Comparison of ENCODE assay signal across 19 cellular contexts in the genomic region with DNA sequence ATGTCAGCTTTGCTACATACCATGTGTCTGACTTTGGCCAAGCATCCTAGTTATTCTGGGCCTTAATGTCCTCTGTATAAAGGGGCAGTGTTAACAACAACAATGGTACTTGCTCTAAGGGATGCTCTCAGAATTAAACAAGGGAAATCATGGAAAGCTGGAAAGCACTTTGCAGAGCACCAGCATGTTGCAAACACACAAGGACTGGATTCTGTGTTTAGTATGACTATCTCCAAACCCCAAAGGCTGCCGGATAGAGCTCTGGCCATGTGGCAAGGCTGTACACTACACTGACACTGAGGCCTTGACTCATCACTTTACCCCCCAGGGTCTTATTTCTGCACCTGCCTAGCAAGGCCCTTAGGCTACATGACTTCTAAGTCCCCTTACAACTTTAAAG.
DNase-seq lines count a peak whose midpoint lies in the region; ATAC-seq and TF ChIP-seq lines count a peak whose summit lies in the region.
"Had no signal": no experiment of that assay in that cellular context is flagged by ENCODE, and none has a peak within 500 bp of the region (broad histone marks: within the 10 kb centered on the region; RNA-seq: fewer than 3 reads in every experiment).

No MANE protein-coding gene starts in this region.

- no peaks in the 10 kb centered on the region for H3K9me3 Mint-ChIP-seq in mesothelial cell of epicardium
- H3K9me3 Mint-ChIP-seq: IgD-negative memory B cell had no signal

- DNase-seq in DMS79 treated with DMSO at 0.1 percent for 48 hours (lab: John Stamatoyannopoulos, UW) (peak; percentile 4), DMS79 (lab: John Stamatoyannopoulos, UW) (no peak), caudate nucleus (lab: John Stamatoyannopoulos, UW) (peak in 27 of 61 donors; percentile 9 to 76 (median 43)), midbrain (lab: John Stamatoyannopoulos, UW) (peak; percentile 82), superior temporal gyrus (ENCODE audit: extremely low spot score) (peak; percentile 93), NCI-H1436 (lab: John Stamatoyannopoulos, UW) (no peak), mesothelial cell of epicardium (ENCODE audit: low spot score in 2 of 2, unreplicated experiment in 2 of 2) (no peak)
- DNase-seq: CD8-positive, alpha-beta memory T cell; GF-D8; HFFc6; Kasumi-1; NCI-H2029; NCI-H82; PC-3 had no signal

- no peak overlapping the region for H3K4me3 Mint-ChIP-seq in mesothelial cell of epicardium
- H3K4me3 Mint-ChIP-seq: CD8-positive, alpha-beta memory T cell; HFFc6; IgD-negative memory B cell had no signal

- no peak for TF ChIP-seq CTCF in mesothelial cell of epicardium (IDR thresholded peaks at IDR 0.05; ENCODE audit: unreplicated experiment)

- no peak for ATAC-seq in HG02623 (IDR thresholded peaks at IDR 0.05; ENCODE audit: unreplicated experiment)
- ATAC-seq: PC-3 had no signal

- H3K4me1 Mint-ChIP-seq in mesothelial cell of epicardium = peaks cover 18% of the 10 kb centered on the region
- H3K4me1 Mint-ChIP-seq: CD8-positive, alpha-beta memory T cell; IgD-negative memory B cell had no signal

- no peak overlapping the region for H3K27ac Mint-ChIP-seq in mesothelial cell of epicardium
- H3K27ac Mint-ChIP-seq: CD8-positive, alpha-beta memory T cell; HFFc6; IgD-negative memory B cell had no signal

- H3K36me3 Mint-ChIP-seq in mesothelial cell of epicardium = no peaks in the 10 kb centered on the region
- H3K36me3 Mint-ChIP-seq: CD8-positive, alpha-beta memory T cell; IgD-negative memory B cell had no signal

- peaks cover 30% of the 10 kb centered on the region for H3K27me3 Mint-ChIP-seq in mesothelial cell of epicardium (ENCODE audit: low read depth)
- H3K27me3 Mint-ChIP-seq: CD8-positive, alpha-beta memory T cell had no signal

- H3K27ac ChIP-seq in caudate nucleus (ENCODE audit: low read depth, low read length) = peak overlapping the region; percentile 93
- H3K27ac ChIP-seq: 22Rv1, BLaER1, SJSA1 had no signal

Comparison
In these comparisons a context has a peak if more than half of its experiments do, and no peak if none do; other contexts are left out.
1. DNase-seq: peak in DMS79 treated with DMSO at 0.1 percent for 48 hours (single experiment), midbrain (single experiment) and superior temporal gyrus (single experiment); none in DMS79 (single experiment), NCI-H1436 (single experiment) and mesothelial cell of epicardium (0 of 2).